In genomic region chr10:112183329-112184051, GRCh38 we compare ENCODE assay signal across 8 cellular contexts. TPM values are rescaled to one million over a fixed set of nuclear protein-coding genes. Genes with fewer than 3 reads are reported as not detected.
DNase-seq lines count a peak whose midpoint lies in the region; ATAC-seq and TF ChIP-seq lines count a peak whose summit lies in the region.

TSS of gene GPAM (minus strand) at chr10:112183765. CDS start at chr10:112181784, 1,981 bp downstream.

- H3K27ac Mint-ChIP-seq in HFFc6 = peak within 1 kb of the TSS; percentile 92
- H3K27ac Mint-ChIP-seq in activated naive CD8-positive, alpha-beta T cell treated with anti-CD3 and anti-CD28 coated beads, Interleukin-2, amount 50 U/mL, for 24 hours = peak within 1 kb of the TSS; percentile 90

- H3K27me3 ChIP-seq in SU-DHL-6 (ENCODE audit: low read length) = no peaks in the 10 kb centered on the region
- H3K27me3 ChIP-seq in transverse colon = no peaks in the 10 kb centered on the region

- TF ChIP-seq CTCF in GM10248 (IDR thresholded peaks at IDR 0.05; ENCODE audit: control extremely low read depth, extremely low read depth, low read depth, missing control alignments) = no peak
- no peak for TF ChIP-seq CTCF in HFFc6 (IDR thresholded peaks at IDR 0.05)
- TF ChIP-seq CTCF in SU-DHL-6 (IDR thresholded peaks at IDR 0.05; ENCODE audit: insufficient read depth, low read length, poor library complexity, severe bottlenecking) = no peak
- TF ChIP-seq CTCF in transverse colon (IDR thresholded peaks at IDR 0.05) = peak in 1 of 5 experiments; percentile 28

- peak within 1 kb of the TSS; percentile 95 for H3K4me3 ChIP-seq in SU-DHL-6 (ENCODE audit: insufficient read depth, low read length, poor library complexity, severe bottlenecking)
- H3K4me3 ChIP-seq in transverse colon = peak within 1 kb of the TSS; percentile 41 to 84 (median 66)

- ATAC-seq in activated naive CD8-positive, alpha-beta T cell treated with anti-CD3 and anti-CD28 coated beads, Interleukin-2, amount 50 U/mL, for 24 hours = peak; percentile 96

- intact Hi-C loops in cardiac septum (cut with DNase I) = loop anchor here (5.0 kb wide), 1 partner anchor 114 kb away; no protein-coding TSS in a partner anchor
- intact Hi-C loops in transverse colon (cut with DNase I; ENCODE audit: low total_unique reads) = no loop called here

- peak within 1 kb of the TSS; percentile 100 for H2AFZ ChIP-seq in SU-DHL-6 (ENCODE audit: low read depth, low read length, severe bottlenecking)

- POLR2A ChIA-PET in GM10248 (lab: Yijun Ruan, JAX) = no interaction called here

- H3K9me3 ChIP-seq in SU-DHL-6 (ENCODE audit: insufficient read depth, low read length) = no peaks in the 10 kb centered on the region
- no peaks in the 10 kb centered on the region for H3K9me3 ChIP-seq in transverse colon

- no peak within 1 kb of the TSS for H3K27ac ChIP-seq in SU-DHL-6 (ENCODE audit: low read depth, low read length)
- peak within 1 kb of the TSS; percentile 74 to 82 (median 79) for H3K27ac ChIP-seq in transverse colon

- H3K4me2 ChIP-seq in SU-DHL-6 (ENCODE audit: low read depth, low read length, poor library complexity, severe bottlenecking) = peak within 1 kb of the TSS; percentile 89

- in situ Hi-C loops in transverse colon (cut with MboI; ENCODE audit: low pct_ligation_motif_present in 1 of 4, low pct_unique_long_range_greater_than_20kb in 1 of 4, low sequenced_read_pairs in 3 of 4) = loop anchor here (25.0 kb wide), 2 partner anchors 129 to 254 kb away; partner anchors contain the start of genes VTI1A (in 4 of the 4) and ZDHHC6 (in 4 of the 4)

- no peaks in the 10 kb centered on the region; the same call in 1 of the 2 replicates for H3K79me2 ChIP-seq in SU-DHL-6 (ENCODE audit: insufficient read depth, low read length)

- TF ChIP-seq POLR2A in transverse colon (IDR thresholded peaks at IDR 0.05) = peak; percentile 80

- TF ChIP-seq EP300 in transverse colon (IDR thresholded peaks at IDR 0.05; ENCODE audit: low read depth) = peak; percentile 19

- no peaks in the 10 kb centered on the region for H3K9me2 ChIP-seq in SU-DHL-6 (replicated peaks; ENCODE audit: insufficient read depth, low read length)

- H3K36me3 ChIP-seq in SU-DHL-6 (ENCODE audit: low read length) (no peaks in the 10 kb centered on the region; the same call in 1 of the 2 replicates), transverse colon (no peaks in the 10 kb centered on the region)

- CTCF ChIA-PET in GM10248 (lab: Yijun Ruan, JAX) = interaction anchor here (0.6 to 5.3 kb wide), 10 partner anchors 13 to 253 kb away, joined by 3 to 40 read pairs (median 5); no protein-coding TSS in a partner anchor

- H3K9me3 Mint-ChIP-seq in HFFc6 = peaks cover 11% of the 10 kb centered on the region
- H3K9me3 Mint-ChIP-seq in activated naive CD8-positive, alpha-beta T cell treated with anti-CD3 and anti-CD28 coated beads, Interleukin-2, amount 50 U/mL, for 24 hours = peaks cover 9% of the 10 kb centered on the region

- H3K36me3 Mint-ChIP-seq in HFFc6 (ENCODE audit: low read depth) = peaks cover 8% of the 10 kb centered on the region; the same call in 1 of the 2 replicates
- peaks cover 4% of the 10 kb centered on the region for H3K36me3 Mint-ChIP-seq in activated naive CD8-positive, alpha-beta T cell treated with anti-CD3 and anti-CD28 coated beads, Interleukin-2, amount 50 U/mL, for 24 hours (ENCODE audit: low read depth)

- H4K20me1 ChIP-seq in SU-DHL-6 (ENCODE audit: low read depth, low read length) = no peaks in the 10 kb centered on the region

- H3K4me1 Mint-ChIP-seq in HFFc6 (ENCODE audit: low read depth) = peaks cover 24% of the 10 kb centered on the region
- H3K4me1 Mint-ChIP-seq in activated naive CD8-positive, alpha-beta T cell treated with anti-CD3 and anti-CD28 coated beads, Interleukin-2, amount 50 U/mL, for 24 hours = peaks cover 21% of the 10 kb centered on the region

- peak within 1 kb of the TSS; percentile 90 for H3K4me3 Mint-ChIP-seq in HFFc6
- peak within 1 kb of the TSS; percentile 89 for H3K4me3 Mint-ChIP-seq in activated naive CD8-positive, alpha-beta T cell treated with anti-CD3 and anti-CD28 coated beads, Interleukin-2, amount 50 U/mL, for 24 hours

- peak; percentile 95 for DNase-seq in GM10248 (ENCODE audit: extremely low spot score)
- DNase-seq in HFFc6 = peak; percentile 88
- peak; percentile 51 for DNase-seq in NCI-H1048 (lab: John Stamatoyannopoulos, UW)
- DNase-seq in activated naive CD8-positive, alpha-beta T cell treated with anti-CD3 and anti-CD28 coated beads, Interleukin-2, amount 50 U/mL, for 24 hours = peak; percentile 100
- peak; percentile 96 for DNase-seq in cardiac septum (ENCODE audit: low spot score)
- peak; percentile 89 for DNase-seq in pons (ENCODE audit: low spot score)
- peak; percentile 98 for DNase-seq in transverse colon

- H3F3A ChIP-seq in SU-DHL-6 (ENCODE audit: insufficient read depth) = no peaks in the 10 kb centered on the region

- peak within 1 kb of the TSS; percentile 91 for H3K9ac ChIP-seq in SU-DHL-6 (ENCODE audit: low read length)

- H3K4me1 ChIP-seq in transverse colon = peaks cover 10 to 13% (median 12%) of the 10 kb centered on the region in 4 donors

- peaks cover 3% of the 10 kb centered on the region for H3K27me3 Mint-ChIP-seq in HFFc6 (ENCODE audit: insufficient read depth)
- H3K27me3 Mint-ChIP-seq in activated naive CD8-positive, alpha-beta T cell treated with anti-CD3 and anti-CD28 coated beads, Interleukin-2, amount 50 U/mL, for 24 hours = peaks cover 6% of the 10 kb centered on the region

- 1% methylated on average over 18 of the region's 46 CpGs; no CpG with 5 or more reads in 1 of the 2 donors for WGBS in transverse colon (ENCODE audit: low coverage in 1 of 2), 2 donors

RNA-seq across cellular contexts. Expression of gene GPAM, which starts in this region (rescaled TPM):
- total RNA-seq in HFFc6 (2021; fragmentation: NEBNext Ultra II Directional; extraction: Animal tissue kit (Norgen Biotek cat#: 25700)) = 10 to 100 TPM in 5 of 6 experiments, 1 to 10 TPM in 1; 7.4 to 14.7 (median 11.4) TPM
- 11.5 TPM for total RNA-seq in cardiac septum
- total RNA-seq in transverse colon = 1 to 10 TPM in 3 of 4 donors, under 1 TPM in 1; 1.00 to 6.6 (median 5.8) TPM
